Comparison of ENCODE assay signal across 8 cellular contexts in the genomic region with DNA sequence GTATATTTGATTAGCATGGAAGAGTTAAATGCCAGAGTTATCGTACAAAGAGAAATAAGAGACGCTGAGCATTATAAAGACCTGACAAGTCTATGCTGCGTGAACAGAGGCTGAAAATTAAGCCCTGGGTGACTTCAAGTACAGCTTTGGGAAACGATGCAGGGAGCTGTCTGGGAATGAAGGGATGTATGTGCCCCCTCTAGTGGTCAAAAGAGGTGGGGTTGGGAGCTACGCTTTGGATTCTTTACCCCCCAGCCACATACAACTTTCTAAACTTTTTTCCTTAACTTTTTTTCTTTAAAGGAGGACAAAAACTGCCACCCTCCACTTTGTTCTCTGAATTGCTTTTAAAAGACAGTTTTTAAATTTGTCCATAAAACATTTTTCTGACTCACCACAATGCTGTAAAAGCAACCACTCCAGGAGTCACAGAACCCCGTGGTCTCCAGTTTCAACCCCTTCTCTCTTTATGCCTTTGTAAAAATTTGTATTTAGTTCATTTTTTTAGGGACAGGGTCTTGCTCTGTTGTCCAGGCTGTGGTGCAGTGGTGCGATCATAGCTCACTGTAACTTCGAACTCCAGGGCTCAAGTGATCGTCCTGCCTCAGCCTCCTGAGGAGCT. TPM values are rescaled to one million over a fixed set of nuclear protein-coding genes. Genes with fewer than 3 reads are reported as not detected.
DNase-seq lines count a peak whose midpoint lies in the region; ATAC-seq and TF ChIP-seq lines count a peak whose summit lies in the region.

No MANE protein-coding gene starts in this region.

- no peaks in the 10 kb centered on the region for H3K9me3 ChIP-seq in SJCRH30 (replicated peaks)

- H3K27me3 ChIP-seq in SJCRH30: no peaks in the 10 kb centered on the region

- H3K27ac ChIP-seq in SJCRH30: no peak overlapping the region

- H3K4me3 ChIP-seq in SJCRH30: no peak overlapping the region

- TF ChIP-seq POLR2A in erythroblast (IDR thresholded peaks at IDR 0.05; ENCODE audit: low read length): no peak

- no peak for ATAC-seq in HG03571 (IDR thresholded peaks at IDR 0.05; ENCODE audit: unreplicated experiment)

- H3K4me1 ChIP-seq in SJCRH30: peaks cover 42% of the 10 kb centered on the region

- no peaks in the 10 kb centered on the region for H3K36me3 ChIP-seq in SJCRH30

- DNase-seq in NCI-H446 (lab: John Stamatoyannopoulos, UW): peak; percentile 15 to 62
- no peak for DNase-seq in NCI-H446 treated with DMSO at 0.1 percent for 48 hours (lab: John Stamatoyannopoulos, UW)
- DNase-seq in HT-29 (ENCODE audit: low spot score): peak; percentile 66
- DNase-seq in SJCRH30: peak; percentile 67 to 84
- DNase-seq in erythroblast (lab: John Stamatoyannopoulos, UW): peak; percentile 38 to 72
- DNase-seq in mucosa of gallbladder (ENCODE audit: low spot score): peak; percentile 53
- DNase-seq in activated CD4-positive, CD25-positive, alpha-beta regulatory T cell (lab: John Stamatoyannopoulos, UW): no peak

RNA-seq across cellular contexts. Expression of gene ZNF664, which starts 59.4 kb away (rescaled TPM):
- total RNA-seq in HT-29 (2014; rRNA removed; shearing (Covaris generic)): 86.7 and 103 TPM in 2 replicates
- total RNA-seq in SJCRH30 (2014; rRNA removed; shearing (Covaris generic)): 102 TPM in 2 replicates
- 146 TPM for total RNA-seq in mucosa of gallbladder

RNA-seq across cellular contexts. Expression of gene CCDC92, which starts 59.7 kb away (rescaled TPM):
- 5.5 and 6.8 TPM in 2 replicates for total RNA-seq in HT-29 (2014; rRNA removed; shearing (Covaris generic))
- total RNA-seq in SJCRH30 (2014; rRNA removed; shearing (Covaris generic)): 7.6 and 7.7 TPM in 2 replicates
- 45.6 TPM for total RNA-seq in mucosa of gallbladder

Comparison
In these comparisons a context has a peak if more than half of its experiments do, and no peak if none do; other contexts are left out.
1. DNase-seq: peak in NCI-H446 (2 of 2), HT-29 (single experiment), SJCRH30 (2 of 2), erythroblast (2 of 2) and mucosa of gallbladder (single experiment); none in NCI-H446 treated with DMSO at 0.1 percent for 48 hours (single experiment) and activated CD4-positive, CD25-positive, alpha-beta regulatory T cell (0 of 4).